In genomic region chr15:68061578-68061977, GRCh38 we compare ENCODE assay signal across 15 cellular contexts.
"Had no signal": no experiment of that assay in that cellular context is flagged by ENCODE, and none has a peak within 500 bp of the region (broad histone marks: within the 10 kb centered on the region; RNA-seq: fewer than 3 reads in every experiment).

No MANE protein-coding gene starts in this region.

- ATAC-seq: activated CD4-positive, alpha-beta T cell treated with anti-CD3 and anti-CD28 coated beads for 36 hours; right lobe of liver had no signal

- H3K9me3 Mint-ChIP-seq: activated naive CD8-positive, alpha-beta T cell treated with anti-CD3 and anti-CD28 coated beads, Interleukin-2, amount 10 ng/mL, durations not matched to agents 7 days and 5 days had no signal

- H3K27me3 ChIP-seq: right lobe of liver had no signal

- H3K36me3 ChIP-seq: prostate gland, right lobe of liver had no signal

- H3K9me3 ChIP-seq: prostate gland, right lobe of liver had no signal

- H3K4me3 Mint-ChIP-seq: activated CD4-positive, alpha-beta T cell treated with anti-CD3 and anti-CD28 coated beads for 36 hours; activated naive CD8-positive, alpha-beta T cell treated with anti-CD3 and anti-CD28 coated beads, Interleukin-2, amount 10 ng/mL, durations not matched to agents 7 days and 5 days had no signal

- H3K4me3 ChIP-seq: prostate gland, right lobe of liver had no signal

- H3K27ac ChIP-seq: prostate gland, right lobe of liver, VCaP had no signal

- H3K27me3 Mint-ChIP-seq: activated CD4-positive, alpha-beta T cell treated with anti-CD3 and anti-CD28 coated beads for 36 hours; activated naive CD8-positive, alpha-beta T cell treated with anti-CD3 and anti-CD28 coated beads, Interleukin-2, amount 10 ng/mL, durations not matched to agents 7 days and 5 days had no signal

- DNase-seq: activated CD4-positive, alpha-beta T cell treated with anti-CD3 and anti-CD28 coated beads for 36 hours; activated CD8-positive, alpha-beta memory T cell treated with anti-CD3 and anti-CD28 coated beads for 24 hours; activated effector memory CD4-positive, alpha-beta T cell treated with Interleukin-2 at 50 U/mL for 16 hours; activated naive CD8-positive, alpha-beta T cell treated with anti-CD3 and anti-CD28 coated beads, Interleukin-2, amount 10 ng/mL, durations not matched to agents 7 days and 5 days; activated T-cell treated with anti-CD3 and anti-CD28 coated beads for 4 hours; aorta; foreskin melanocyte; head of caudate nucleus; right lobe of liver; stimulated activated naive CD4-positive, alpha-beta T cell; substantia nigra; T1000; trophoblast cell had no signal

- H3K27ac Mint-ChIP-seq: activated CD4-positive, alpha-beta T cell treated with anti-CD3 and anti-CD28 coated beads for 36 hours; activated naive CD8-positive, alpha-beta T cell treated with anti-CD3 and anti-CD28 coated beads, Interleukin-2, amount 10 ng/mL, durations not matched to agents 7 days and 5 days had no signal
